ENCODE assay signal across 9 cellular contexts in genomic region chr13:114161644-114162532, GRCh38. TPM values are rescaled to one million over a fixed set of nuclear protein-coding genes. Genes with fewer than 3 reads are reported as not detected.
DNase-seq lines count a peak whose midpoint lies in the region; ATAC-seq and TF ChIP-seq lines count a peak whose summit lies in the region.
"Had no signal": no experiment of that assay in that cellular context is flagged by ENCODE, and none has a peak within 500 bp of the region (broad histone marks: within the 10 kb centered on the region; RNA-seq: fewer than 3 reads in every experiment).

No MANE protein-coding gene starts in this region.

- no peaks in the 10 kb centered on the region for H3K9me3 ChIP-seq in upper lobe of right lung

- peak overlapping the region; percentile 85 for H3K27ac Mint-ChIP-seq in activated naive CD4-positive, alpha-beta T cell treated with anti-CD3 and anti-CD28 coated beads, Interleukin-2, amount 10 ng/mL, durations not matched to agents 7 days and 5 days

- H3K27me3 Mint-ChIP-seq in activated naive CD4-positive, alpha-beta T cell treated with anti-CD3 and anti-CD28 coated beads, Interleukin-2, amount 10 ng/mL, durations not matched to agents 7 days and 5 days = peaks cover 38% of the 10 kb centered on the region

- CTCF ChIA-PET in activated naive CD4-positive, alpha-beta T cell treated with anti-CD3 and anti-CD28 coated beads, Interleukin-2, amount 10 ng/mL, durations not matched to agents 7 days and 5 days (lab: Charles Lee) = interaction anchor here (1.5 kb wide), 1 partner anchor 26 kb away, joined by 4 read pairs; no protein-coding TSS in a partner anchor

- no peaks in the 10 kb centered on the region for H3K36me3 ChIP-seq in upper lobe of right lung

- H3K9me3 Mint-ChIP-seq in activated naive CD4-positive, alpha-beta T cell treated with anti-CD3 and anti-CD28 coated beads, Interleukin-2, amount 10 ng/mL, durations not matched to agents 7 days and 5 days = peaks cover 12% of the 10 kb centered on the region

- peak overlapping the region; percentile 46 for H3K4me3 Mint-ChIP-seq in activated naive CD4-positive, alpha-beta T cell treated with anti-CD3 and anti-CD28 coated beads, Interleukin-2, amount 10 ng/mL, durations not matched to agents 7 days and 5 days

- peak; percentile 55 for DNase-seq in AG08396 (ENCODE audit: low spot score)
- DNase-seq in LoVo (ENCODE audit: low spot score) = peak; percentile 12
- DNase-seq in activated naive CD4-positive, alpha-beta T cell treated with anti-CD3 and anti-CD28 coated beads, Interleukin-2, amount 10 ng/mL, durations not matched to agents 7 days and 5 days = peak; percentile 63
- peak; percentile 48 for DNase-seq in left kidney (ENCODE audit: low read depth, low spot score)
- peak; percentile 84 for DNase-seq in upper lobe of right lung
- no peak for DNase-seq in H4 (ENCODE audit: low spot score)
- DNase-seq in NCI-H524 (lab: John Stamatoyannopoulos, UW) = no peak

- H3K27ac ChIP-seq in upper lobe of right lung = peak overlapping the region; percentile 51
- H3K27ac ChIP-seq: VCaP had no signal

- peaks cover 90% of the 10 kb centered on the region for H3K4me1 Mint-ChIP-seq in activated naive CD4-positive, alpha-beta T cell treated with anti-CD3 and anti-CD28 coated beads, Interleukin-2, amount 10 ng/mL, durations not matched to agents 7 days and 5 days

- ATAC-seq in upper lobe of right lung = peak; percentile 91
- no peak for ATAC-seq in HG02571 (IDR thresholded peaks at IDR 0.05; ENCODE audit: unreplicated experiment)

- intact Hi-C loops in upper lobe of right lung (cut with DNase I) = no loop called here

- peak overlapping the region; percentile 36 for H3K4me3 ChIP-seq in upper lobe of right lung

- no peak for TF ChIP-seq CTCF in upper lobe of right lung (IDR thresholded peaks at IDR 0.05)

- H3K36me3 Mint-ChIP-seq in activated naive CD4-positive, alpha-beta T cell treated with anti-CD3 and anti-CD28 coated beads, Interleukin-2, amount 10 ng/mL, durations not matched to agents 7 days and 5 days = peaks cover 26% of the 10 kb centered on the region

- H3K27me3 ChIP-seq in upper lobe of right lung = no peaks in the 10 kb centered on the region

- peaks cover 24% of the 10 kb centered on the region for H3K4me1 ChIP-seq in upper lobe of right lung

RNA-seq across cellular contexts. Expression of gene CFAP97D2, which starts 17.2 kb away (rescaled TPM):
- not detected for total RNA-seq in upper lobe of right lung
- not detected in 2 replicates for total RNA-seq in H4 (2014; rRNA removed; shearing (Covaris generic))

RNA-seq across cellular contexts. Expression of gene RASA3, which starts 29.5 kb away (rescaled TPM):
- total RNA-seq in upper lobe of right lung = 17.3 TPM
- 6.3 and 7.1 TPM in 2 replicates for total RNA-seq in H4 (2014; rRNA removed; shearing (Covaris generic))

Comparison
In these comparisons a context has a peak if more than half of its experiments do, and no peak if none do; other contexts are left out.
1. DNase-seq: peak in AG08396 (single experiment), LoVo (single experiment), activated naive CD4-positive, alpha-beta T cell treated with anti-CD3 and anti-CD28 coated beads, Interleukin-2, amount 10 ng/mL, durations not matched to agents 7 days and 5 days (single experiment), left kidney (single experiment) and upper lobe of right lung (single experiment); none in H4 (single experiment) and NCI-H524 (0 of 2).